In genomic region chrX:136878423-136878822, GRCh38 we compare ENCODE assay signal across 10 cellular contexts. TPM values are rescaled to one million over a fixed set of nuclear protein-coding genes. Genes with fewer than 3 reads are reported as not detected.
DNase-seq lines count a peak whose midpoint lies in the region; ATAC-seq and TF ChIP-seq lines count a peak whose summit lies in the region.
"Had no signal": no experiment of that assay in that cellular context is flagged by ENCODE, and none has a peak within 500 bp of the region (broad histone marks: within the 10 kb centered on the region; RNA-seq: fewer than 3 reads in every experiment).

No MANE protein-coding gene starts in this region.

- H3K36me3 ChIP-seq in left ventricle myocardium inferior (peaks cover 43% of the 10 kb centered on the region), lower lobe of right lung (peaks cover 52% of the 10 kb centered on the region), urinary bladder (ENCODE audit: insufficient read depth) (peaks cover 3% of the 10 kb centered on the region)

- H3K4me3 ChIP-seq in left ventricle myocardium inferior (peak overlapping the region; percentile 83), lower lobe of right lung (peak overlapping the region; percentile 68), urinary bladder (ENCODE audit: low read depth, low read length) (peak overlapping the region; percentile 22)

- H3K27me3 ChIP-seq in left ventricle myocardium inferior (ENCODE audit: low read depth) (no peaks in the 10 kb centered on the region), lower lobe of right lung (ENCODE audit: low read depth) (no peaks in the 10 kb centered on the region)

- DNase-seq in left ventricle myocardium inferior = no peak
- DNase-seq in Right ventricle myocardium inferior (ENCODE audit: missing footprints) = no peak
- DNase-seq in activated naive CD8-positive, alpha-beta T cell treated with anti-CD3 and anti-CD28 coated beads, Interleukin-2, amount 50 U/mL, for 24 hours = no peak
- DNase-seq in lower lobe of right lung = no peak
- DNase-seq in islet precursor cell = no peak
- DNase-seq in KG1 (lab: John Stamatoyannopoulos, UW) = no peak
- DNase-seq in SHP77 (lab: John Stamatoyannopoulos, UW) = no peak
- DNase-seq: activated CD8-positive, alpha-beta memory T cell treated with anti-CD3 and anti-CD28 coated beads, Interleukin-2, amount 50 U/mL, for 48 hours; NCI-H1694 had no signal

- whole genome bisulfite sequencing in urinary bladder = 29% methylated on average over 10 of the region's 11 CpGs

- H3K4me1 Mint-ChIP-seq in activated naive CD8-positive, alpha-beta T cell treated with anti-CD3 and anti-CD28 coated beads, Interleukin-2, amount 50 U/mL, for 24 hours = peaks cover 42% of the 10 kb centered on the region

- H3K4me3 Mint-ChIP-seq in activated naive CD8-positive, alpha-beta T cell treated with anti-CD3 and anti-CD28 coated beads, Interleukin-2, amount 50 U/mL, for 24 hours = peak overlapping the region; percentile 97

- H3K27ac Mint-ChIP-seq in activated naive CD8-positive, alpha-beta T cell treated with anti-CD3 and anti-CD28 coated beads, Interleukin-2, amount 50 U/mL, for 24 hours = peak overlapping the region; percentile 99

- H3K36me3 Mint-ChIP-seq in activated naive CD8-positive, alpha-beta T cell treated with anti-CD3 and anti-CD28 coated beads, Interleukin-2, amount 50 U/mL, for 24 hours (ENCODE audit: low read depth) = peaks cover 56% of the 10 kb centered on the region

- H3K27ac ChIP-seq in left ventricle myocardium inferior (replicated peaks) = no peak overlapping the region
- H3K27ac ChIP-seq in lower lobe of right lung = no peak overlapping the region
- H3K27ac ChIP-seq in urinary bladder (ENCODE audit: low read depth) = no peak overlapping the region

- TF ChIP-seq CTCF in left ventricle myocardium inferior (IDR thresholded peaks at IDR 0.05; ENCODE audit: borderline replicate concordance) (no peak), lower lobe of right lung (IDR thresholded peaks at IDR 0.05) (no peak)

- H3K9me3 Mint-ChIP-seq in activated naive CD8-positive, alpha-beta T cell treated with anti-CD3 and anti-CD28 coated beads, Interleukin-2, amount 50 U/mL, for 24 hours = no peaks in the 10 kb centered on the region

- ATAC-seq in Right ventricle myocardium inferior (no peak), lower lobe of right lung (no peak)
- ATAC-seq in activated naive CD8-positive, alpha-beta T cell treated with anti-CD3 and anti-CD28 coated beads, Interleukin-2, amount 50 U/mL, for 24 hours = no peak

- intact Hi-C loops in left ventricle myocardium inferior (cut with micrococcal nuclease) = no loop called here
- intact Hi-C loops in Right ventricle myocardium inferior (cut with DNase I) = no loop called here
- intact Hi-C loops in lower lobe of right lung (cut with DNase I) = no loop called here

- H3K27me3 Mint-ChIP-seq in activated naive CD8-positive, alpha-beta T cell treated with anti-CD3 and anti-CD28 coated beads, Interleukin-2, amount 50 U/mL, for 24 hours = no peaks in the 10 kb centered on the region

- H3K4me1 ChIP-seq in left ventricle myocardium inferior (peaks cover 22% of the 10 kb centered on the region), lower lobe of right lung (peaks cover 8% of the 10 kb centered on the region), urinary bladder (ENCODE audit: insufficient read depth) (no peaks in the 10 kb centered on the region)

- H3K9me3 ChIP-seq in left ventricle myocardium inferior (replicated peaks) = no peaks in the 10 kb centered on the region
- no peaks in the 10 kb centered on the region for H3K9me3 ChIP-seq in lower lobe of right lung

RNA-seq across cellular contexts. Expression of gene RBMX, which starts 2.1 kb away (rescaled TPM):
- total RNA-seq in left ventricle myocardium inferior = 77.2 TPM
- total RNA-seq in Right ventricle myocardium inferior = 73.5 TPM
- 114 TPM for total RNA-seq in lower lobe of right lung
- 234 TPM for total RNA-seq in urinary bladder
- 124 TPM for polyA plus RNA-seq in urinary bladder

Comparison
In these comparisons a context has a peak if more than half of its experiments do, and no peak if none do; other contexts are left out.
1. H3K4me3 ChIP-seq: peak in every context shown above with its lines; median percentile 83 in left ventricle myocardium inferior; 68 in lower lobe of right lung; 22 in urinary bladder.